In genomic region chr18:37309861-37310260, GRCh38 we compare ENCODE assay signal across 35 cellular contexts.
"Had no signal": no experiment of that assay in that cellular context is flagged by ENCODE, and none has a peak within 500 bp of the region (broad histone marks: within the 10 kb centered on the region; RNA-seq: fewer than 3 reads in every experiment).

No MANE protein-coding gene starts in this region.

- H3K36me3 ChIP-seq: adrenal gland, breast epithelium, cardiac muscle cell, esophagus squamous epithelium, gastroesophageal sphincter, heart right ventricle had no signal

- H3K4me3 ChIP-seq: adrenal gland, body of pancreas, breast epithelium, cardiac muscle cell, coronary artery, dorsolateral prefrontal cortex, esophagus squamous epithelium, gastroesophageal sphincter, heart right ventricle had no signal

- H3K27ac Mint-ChIP-seq: activated CD4-positive, alpha-beta memory T cell treated with anti-CD3 and anti-CD28 coated beads for 36 hours; activated CD4-positive, alpha-beta T cell treated with anti-CD3 and anti-CD28 coated beads for 36 hours; activated CD4-positive, alpha-beta T cell treated with anti-CD3 and anti-CD28 coated beads, Interleukin-2, amount 10 ng/mL, durations not matched to agents 24 days and 14 days; activated CD8-positive, alpha-beta memory T cell treated with anti-CD3 and anti-CD28 coated beads, Interleukin-2, amount 10 ng/mL, durations not matched to agents 7 days and 5 days; activated CD8-positive, alpha-beta T cell treated with anti-CD3 and anti-CD28 coated beads, Interleukin-2, amount 10 ng/mL, durations not matched to agents 7 days and 5 days; activated naive CD4-positive, alpha-beta T cell treated with anti-CD3 and anti-CD28 coated beads for 36 hours; activated naive CD4-positive, alpha-beta T cell treated with anti-CD3 and anti-CD28 coated beads, Interleukin-2, amount 50 U/mL, for 24 hours; activated naive CD8-positive, alpha-beta T cell treated with anti-CD3 and anti-CD28 coated beads for 36 hours; activated naive CD8-positive, alpha-beta T cell treated with anti-CD3 and anti-CD28 coated beads, Interleukin-2, amount 50 U/mL, for 24 hours; activated T-helper 1 cell treated with anti-CD3 and anti-CD28 coated beads, Interleukin-12 subunit alpha, Interleukin-12 subunit beta, Interleukin-2, Interleukin-4 antibody, amounts not matched to agents 30 ng/mL and 10 ng/mL and 1 ng/mL, durations not matched to agents 14 hours and 24 hours and 36 hours; activated T-helper 2 cell treated with anti-CD3 and anti-CD28 coated beads, Interferon-gamma antibody, Interleukin-2, Interleukin-4, amounts not matched to agents 10 μg/mL and 5 μg/mL and 100 μg/mL, durations not matched to agents 14 hours and 24 hours and 36 hours; dendritic cell treated with granulocyte-macrophage colony-stimulating factor and Interleukin-4, amounts not matched to agents 40 ng/mL and 50 ng/mL, for 4 days; endodermal cell had no signal

- H3K27me3 ChIP-seq: adrenal gland, body of pancreas, breast epithelium, cardiac muscle cell, dorsolateral prefrontal cortex, gastroesophageal sphincter, heart right ventricle had no signal

- H3K4me3 Mint-ChIP-seq: activated CD4-positive, alpha-beta memory T cell treated with anti-CD3 and anti-CD28 coated beads for 36 hours; activated CD4-positive, alpha-beta T cell treated with anti-CD3 and anti-CD28 coated beads for 36 hours; activated CD4-positive, alpha-beta T cell treated with anti-CD3 and anti-CD28 coated beads, Interleukin-2, amount 10 ng/mL, durations not matched to agents 24 days and 14 days; activated CD8-positive, alpha-beta memory T cell treated with anti-CD3 and anti-CD28 coated beads, Interleukin-2, amount 10 ng/mL, durations not matched to agents 7 days and 5 days; activated CD8-positive, alpha-beta T cell treated with anti-CD3 and anti-CD28 coated beads, Interleukin-2, amount 10 ng/mL, durations not matched to agents 7 days and 5 days; activated naive CD4-positive, alpha-beta T cell treated with anti-CD3 and anti-CD28 coated beads for 36 hours; activated naive CD4-positive, alpha-beta T cell treated with anti-CD3 and anti-CD28 coated beads, Interleukin-2, amount 50 U/mL, for 24 hours; activated naive CD8-positive, alpha-beta T cell treated with anti-CD3 and anti-CD28 coated beads for 36 hours; activated naive CD8-positive, alpha-beta T cell treated with anti-CD3 and anti-CD28 coated beads, Interleukin-2, amount 50 U/mL, for 24 hours; activated T-helper 1 cell treated with anti-CD3 and anti-CD28 coated beads, Interleukin-12 subunit alpha, Interleukin-12 subunit beta, Interleukin-2, Interleukin-4 antibody, amounts not matched to agents 30 ng/mL and 10 ng/mL and 1 ng/mL, durations not matched to agents 14 hours and 24 hours and 36 hours; dendritic cell treated with granulocyte-macrophage colony-stimulating factor and Interleukin-4, amounts not matched to agents 40 ng/mL and 50 ng/mL, for 4 days; endodermal cell had no signal

- H3K9me3 ChIP-seq: adrenal gland, body of pancreas, breast epithelium, esophagus squamous epithelium, gastroesophageal sphincter, heart right ventricle had no signal

- DNase-seq: activated CD4-positive, alpha-beta memory T cell treated with anti-CD3 and anti-CD28 coated beads for 36 hours; activated CD4-positive, alpha-beta T cell treated with anti-CD3 and anti-CD28 coated beads for 36 hours; activated CD4-positive, alpha-beta T cell treated with anti-CD3 and anti-CD28 coated beads, Interleukin-2, amount 10 ng/mL, durations not matched to agents 24 days and 14 days; activated CD4-positive, CD25-positive, alpha-beta regulatory T cell; activated CD4-positive, CD25-positive, alpha-beta regulatory T cell treated with anti-CD3 and anti-CD28 coated beads, Interleukin-2, amount 50 U/mL, for 72 hours; activated CD8-positive, alpha-beta memory T cell treated with anti-CD3 and anti-CD28 coated beads, Interleukin-2, amount 10 ng/mL, durations not matched to agents 7 days and 5 days; activated CD8-positive, alpha-beta memory T cell treated with anti-CD3 and anti-CD28 coated beads, Interleukin-2, amount 50 U/mL, for 4 hours; activated CD8-positive, alpha-beta T cell treated with anti-CD3 and anti-CD28 coated beads, Interleukin-2, amount 10 ng/mL, durations not matched to agents 7 days and 5 days; activated effector memory CD4-positive, alpha-beta T cell treated with anti-CD3 and anti-CD28 coated beads, Interleukin-2, amount 50 U/mL, for 16 hours; activated naive CD4-positive, alpha-beta T cell treated with anti-CD3 and anti-CD28 coated beads for 36 hours; activated naive CD8-positive, alpha-beta T cell treated with anti-CD3 and anti-CD28 coated beads for 36 hours; activated naive CD8-positive, alpha-beta T cell treated with anti-CD3 and anti-CD28 coated beads, Interleukin-2, amount 50 U/mL, for 24 hours; activated T-cell treated with anti-CD3 and anti-CD28 coated beads, Interleukin-2, amount 50 U/mL, for 1 hour; activated T-cell treated with anti-CD3 and anti-CD28 coated beads, Interleukin-2, amount 50 U/mL, for 48 hours; adrenal gland; amygdala; aorta; body of pancreas; central memory CD4-positive, alpha-beta T cell; cerebellar nuclear complex; dorsolateral prefrontal cortex; effector memory CD4-positive, alpha-beta T cell; endodermal cell; esophagus squamous epithelium; foreskin melanocyte; heart right ventricle; T-helper 2 cell had no signal

- H3K27ac ChIP-seq: adrenal gland, body of pancreas, breast epithelium, cardiac muscle cell, coronary artery, dorsolateral prefrontal cortex, esophagus squamous epithelium, gastroesophageal sphincter, heart right ventricle had no signal

- H3K36me3 Mint-ChIP-seq: activated CD4-positive, alpha-beta memory T cell treated with anti-CD3 and anti-CD28 coated beads for 36 hours; activated CD8-positive, alpha-beta memory T cell treated with anti-CD3 and anti-CD28 coated beads, Interleukin-2, amount 10 ng/mL, durations not matched to agents 7 days and 5 days; activated naive CD4-positive, alpha-beta T cell treated with anti-CD3 and anti-CD28 coated beads, Interleukin-2, amount 50 U/mL, for 24 hours; activated naive CD8-positive, alpha-beta T cell treated with anti-CD3 and anti-CD28 coated beads for 36 hours had no signal

- H3K27me3 Mint-ChIP-seq: activated CD4-positive, alpha-beta memory T cell treated with anti-CD3 and anti-CD28 coated beads for 36 hours; activated CD4-positive, alpha-beta T cell treated with anti-CD3 and anti-CD28 coated beads for 36 hours; activated CD4-positive, alpha-beta T cell treated with anti-CD3 and anti-CD28 coated beads, Interleukin-2, amount 10 ng/mL, durations not matched to agents 24 days and 14 days; activated CD8-positive, alpha-beta memory T cell treated with anti-CD3 and anti-CD28 coated beads, Interleukin-2, amount 10 ng/mL, durations not matched to agents 7 days and 5 days; activated naive CD4-positive, alpha-beta T cell treated with anti-CD3 and anti-CD28 coated beads, Interleukin-2, amount 50 U/mL, for 24 hours; activated naive CD8-positive, alpha-beta T cell treated with anti-CD3 and anti-CD28 coated beads for 36 hours; activated naive CD8-positive, alpha-beta T cell treated with anti-CD3 and anti-CD28 coated beads, Interleukin-2, amount 50 U/mL, for 24 hours; dendritic cell treated with granulocyte-macrophage colony-stimulating factor and Interleukin-4, amounts not matched to agents 40 ng/mL and 50 ng/mL, for 4 days had no signal

- H3K9me3 Mint-ChIP-seq: activated CD4-positive, alpha-beta memory T cell treated with anti-CD3 and anti-CD28 coated beads for 36 hours; activated CD4-positive, alpha-beta T cell treated with anti-CD3 and anti-CD28 coated beads, Interleukin-2, amount 10 ng/mL, durations not matched to agents 24 days and 14 days; activated naive CD4-positive, alpha-beta T cell treated with anti-CD3 and anti-CD28 coated beads for 36 hours; activated naive CD4-positive, alpha-beta T cell treated with anti-CD3 and anti-CD28 coated beads, Interleukin-2, amount 50 U/mL, for 24 hours; activated naive CD8-positive, alpha-beta T cell treated with anti-CD3 and anti-CD28 coated beads for 36 hours; activated naive CD8-positive, alpha-beta T cell treated with anti-CD3 and anti-CD28 coated beads, Interleukin-2, amount 50 U/mL, for 24 hours; activated T-helper 1 cell treated with anti-CD3 and anti-CD28 coated beads, Interleukin-12 subunit alpha, Interleukin-12 subunit beta, Interleukin-2, Interleukin-4 antibody, amounts not matched to agents 30 ng/mL and 10 ng/mL and 1 ng/mL, durations not matched to agents 14 hours and 24 hours and 36 hours; activated T-helper 2 cell treated with anti-CD3 and anti-CD28 coated beads, Interferon-gamma antibody, Interleukin-2, Interleukin-4, amounts not matched to agents 10 μg/mL and 5 μg/mL and 100 μg/mL, durations not matched to agents 14 hours and 24 hours and 36 hours; dendritic cell treated with granulocyte-macrophage colony-stimulating factor and Interleukin-4, amounts not matched to agents 40 ng/mL and 50 ng/mL, for 4 days; endodermal cell had no signal

- H3K4me1 Mint-ChIP-seq: activated CD4-positive, alpha-beta T cell treated with anti-CD3 and anti-CD28 coated beads for 36 hours; activated CD4-positive, alpha-beta T cell treated with anti-CD3 and anti-CD28 coated beads, Interleukin-2, amount 10 ng/mL, durations not matched to agents 24 days and 14 days; activated CD8-positive, alpha-beta memory T cell treated with anti-CD3 and anti-CD28 coated beads, Interleukin-2, amount 10 ng/mL, durations not matched to agents 7 days and 5 days; activated naive CD4-positive, alpha-beta T cell treated with anti-CD3 and anti-CD28 coated beads, Interleukin-2, amount 50 U/mL, for 24 hours; activated naive CD8-positive, alpha-beta T cell treated with anti-CD3 and anti-CD28 coated beads for 36 hours; activated naive CD8-positive, alpha-beta T cell treated with anti-CD3 and anti-CD28 coated beads, Interleukin-2, amount 50 U/mL, for 24 hours; endodermal cell had no signal

- H3K4me1 ChIP-seq: adrenal gland, body of pancreas, breast epithelium, esophagus squamous epithelium, gastroesophageal sphincter, heart right ventricle had no signal
